7 cellular contexts compared by ENCODE assay signal in the genomic region with DNA sequence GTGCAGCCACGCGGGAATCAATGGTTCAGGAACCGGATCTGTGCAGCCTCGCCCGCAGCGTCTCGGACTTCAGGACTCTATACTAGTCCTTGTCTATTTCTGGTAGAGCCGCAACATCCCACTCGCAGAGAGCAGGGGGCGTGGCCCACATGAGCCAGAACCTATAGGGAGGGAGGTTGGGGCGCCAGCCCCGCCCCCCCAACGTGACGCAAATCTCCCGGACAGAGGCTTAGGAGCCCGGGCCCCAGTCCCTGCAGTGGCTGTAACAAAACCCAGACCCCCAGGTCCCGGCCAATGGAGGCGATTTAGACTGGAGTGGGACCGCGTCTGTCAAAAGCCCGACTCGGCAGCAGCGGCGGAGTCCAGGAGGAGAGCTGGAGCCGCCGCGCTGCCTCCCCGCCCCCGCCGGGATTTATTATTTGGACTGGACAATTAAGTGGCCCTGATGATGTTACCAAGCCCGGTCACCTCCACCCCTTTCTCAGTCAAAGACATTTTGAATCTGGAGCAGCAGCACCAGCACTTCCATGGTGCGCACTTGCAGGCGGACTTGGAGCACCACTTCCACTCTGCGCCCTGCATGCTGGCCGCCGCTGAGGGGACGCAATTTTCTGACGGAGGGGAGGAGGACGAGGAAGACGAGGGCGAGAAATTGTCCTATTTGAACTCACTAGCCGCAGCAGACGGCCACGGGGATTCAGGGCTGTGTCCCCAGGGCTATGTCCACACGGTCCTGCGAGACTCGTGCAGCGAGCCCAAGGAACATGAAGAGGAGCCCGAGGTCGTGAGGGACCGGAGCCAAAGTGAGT. TPM values are rescaled to one million over a fixed set of nuclear protein-coding genes. Genes with fewer than 3 reads are reported as not detected.
DNase-seq lines count a peak whose midpoint lies in the region; ATAC-seq and TF ChIP-seq lines count a peak whose summit lies in the region.

Gene NKX2-3, plus strand, starts transcription at position 256 of the 809 bp plus-strand sequence. Its CDS starts 190 bp downstream, at position 446.

- peaks cover 0 to 20% of the 10 kb centered on the region in 2 donors for H3K9me3 ChIP-seq in lung (ENCODE audit: control insufficient read depth in 2 of 2, insufficient read depth in 1 of 2, low read length in 1 of 2)

- no peaks in the 10 kb centered on the region for H3K9me3 Mint-ChIP-seq in activated naive CD8-positive, alpha-beta T cell (ENCODE audit: low read depth)

- H3K4me1 ChIP-seq in KMS-11 (ENCODE audit: low read depth, poor library complexity, severe bottlenecking) (no peaks in the 10 kb centered on the region), lung (ENCODE audit: control insufficient read depth in 2 of 2, insufficient read depth in 2 of 2, low read length in 2 of 2) (peaks cover 0 to 35% of the 10 kb centered on the region in 2 donors)

- H3K36me3 Mint-ChIP-seq in activated naive CD8-positive, alpha-beta T cell, result peaks cover 3% of the 10 kb centered on the region

- H3K9ac ChIP-seq in KMS-11, result no peak within 1 kb of the TSS

- H3K4me1 Mint-ChIP-seq in activated naive CD8-positive, alpha-beta T cell (ENCODE audit: low read depth), result peaks cover 69% of the 10 kb centered on the region

- peak within 1 kb of the TSS; percentile 41 for H3K27ac Mint-ChIP-seq in activated naive CD8-positive, alpha-beta T cell

- ATAC-seq in GM18907 (IDR thresholded peaks at IDR 0.05; ENCODE audit: unreplicated experiment), result peak; percentile 67
- ATAC-seq in lung (ENCODE audit: insufficient read depth, low FRiP score), result no peak
- peak; percentile 70 for ATAC-seq in stimulated activated naive CD8-positive, alpha-beta T cell treated with anti-CD3 and anti-CD28 coated beads, Interleukin-15, Interleukin-2, amounts not matched to agents 100 U/mL and 50 U/mL, for 24 hours

- peaks cover 62% of the 10 kb centered on the region for H3K27me3 Mint-ChIP-seq in activated naive CD8-positive, alpha-beta T cell

- TF ChIP-seq CTCF in KMS-11 (conservative IDR thresholded peaks at IDR 0.05; ENCODE audit: low read depth, low read length) (no peak), lung (IDR thresholded peaks at IDR 0.05; ENCODE audit: control extremely low read depth, extremely low read depth) (no peak)

- peak; percentile 38 for DNase-seq in lung (ENCODE audit: low spot score)
- DNase-seq in stimulated activated naive CD8-positive, alpha-beta T cell treated with anti-CD3 and anti-CD28 coated beads, Interleukin-15, Interleukin-2, amounts not matched to agents 100 U/mL and 50 U/mL, for 24 hours, result peak; percentile 73
- no peak for DNase-seq in SIG-M5 (lab: John Stamatoyannopoulos, UW)
- no peak for DNase-seq in NCI-H1417 treated with DMSO at 0.1 percent for 48 hours (lab: John Stamatoyannopoulos, UW)

- H3K36me3 ChIP-seq in KMS-11 (ENCODE audit: insufficient read depth) (no peaks in the 10 kb centered on the region), lung (ENCODE audit: control insufficient read depth in 2 of 2, insufficient read depth in 2 of 2, low read length in 2 of 2) (no peaks in the 10 kb centered on the region)

- H3K27ac ChIP-seq in KMS-11 (no peak within 1 kb of the TSS), lung (ENCODE audit: low read depth in 1 of 2, low read length in 1 of 2) (no peak within 1 kb of the TSS)

- H2AFZ ChIP-seq in KMS-11 (ENCODE audit: low read depth), result peak within 1 kb of the TSS; percentile 50

- no peaks in the 10 kb centered on the region for H4K20me1 ChIP-seq in KMS-11 (ENCODE audit: insufficient read depth)

- H3K27me3 ChIP-seq in KMS-11 (ENCODE audit: insufficient read depth, low read depth) (no peaks in the 10 kb centered on the region; the same call in 1 of the 2 replicates), lung (ENCODE audit: control insufficient read depth, insufficient read depth) (peaks cover 22% of the 10 kb centered on the region)

- H3K4me2 ChIP-seq in KMS-11, result peak within 1 kb of the TSS; percentile 29; the same call in 1 of the 2 replicates

- H3K4me3 ChIP-seq in KMS-11 (IDR thresholded peaks at IDR 0.05; ENCODE audit: insufficient read depth, low read depth, low read length) (no peak within 1 kb of the TSS), lung (no peak within 1 kb of the TSS)

- no peaks in the 10 kb centered on the region for H3K79me2 ChIP-seq in KMS-11 (ENCODE audit: insufficient read depth, low read depth)

- 1 to 6% methylated on average over 51 of the region's 51 CpGs for WGBS in lung, 2 donors

- H3K4me3 Mint-ChIP-seq in activated naive CD8-positive, alpha-beta T cell, result peak within 1 kb of the TSS; percentile 65

RNA-seq across cellular contexts. Expression of gene NKX2-3, which starts in this region (rescaled TPM):
- total RNA-seq in lung, result not detected
- polyA plus RNA-seq in lung, result not detected

Comparison
In these comparisons a context has a peak if more than half of its experiments do, and no peak if none do; other contexts are left out.
1. Peak in DNase-seq in lung; RNA of the gene not detected or under 1 TPM.